16 cellular contexts compared by ENCODE assay signal in genomic region chr2:85961053-85961452, GRCh38.
A peak's percentile ranks its signal among the peaks of the same experiment; 100 is the strongest.
DNase-seq lines count a peak whose midpoint lies in the region; ATAC-seq and TF ChIP-seq lines count a peak whose summit lies in the region.
"Had no signal": no experiment of that assay in that cellular context is flagged by ENCODE, and none has a peak within 500 bp of the region (broad histone marks: within the 10 kb centered on the region; RNA-seq: fewer than 3 reads in every experiment).

No MANE protein-coding gene starts in this region.

- no peaks in the 10 kb centered on the region for H3K36me3 Mint-ChIP-seq in activated naive CD4-positive, alpha-beta T cell treated with anti-CD3 and anti-CD28 coated beads for 36 hours (ENCODE audit: low read depth)

- H3K27ac Mint-ChIP-seq in activated naive CD4-positive, alpha-beta T cell treated with anti-CD3 and anti-CD28 coated beads for 36 hours, result no peak overlapping the region
- no peak overlapping the region for H3K27ac Mint-ChIP-seq in stimulated activated naive CD8-positive, alpha-beta T cell treated with anti-CD3 and anti-CD28 coated beads, Interleukin-15, amount 100 ng/mL, for 72 hours
- H3K27ac Mint-ChIP-seq: CD4-positive, alpha-beta T cell; H9 had no signal

- H3K27ac ChIP-seq in HEK293 (ENCODE audit: extremely low read depth, low read depth, low read length), result no peak overlapping the region
- no peak overlapping the region for H3K27ac ChIP-seq in RWPE1
- H3K27ac ChIP-seq: C4-2B had no signal

- H3K4me1 Mint-ChIP-seq in activated naive CD4-positive, alpha-beta T cell treated with anti-CD3 and anti-CD28 coated beads for 36 hours (ENCODE audit: low read depth), result peaks cover 5% of the 10 kb centered on the region
- peaks cover 17% of the 10 kb centered on the region for H3K4me1 Mint-ChIP-seq in stimulated activated naive CD8-positive, alpha-beta T cell treated with anti-CD3 and anti-CD28 coated beads, Interleukin-15, amount 100 ng/mL, for 72 hours

- H3K9me3 ChIP-seq in HEK293 (ENCODE audit: control insufficient read depth, insufficient read depth, low read depth, low read length), result no peaks in the 10 kb centered on the region
- H3K9me3 ChIP-seq: BE2C had no signal

- POLR2A ChIA-PET in HEK293 (lab: Yijun Ruan, JAX), result interaction anchor here (0.6 kb wide), 1 partner anchor 18 kb away, joined by 3 read pairs; no protein-coding TSS in a partner anchor
- POLR2A ChIA-PET in RWPE1 (lab: Yijun Ruan, JAX; ENCODE audit: low non-redundant PET), result no interaction called here

- no peak for ATAC-seq in stimulated activated naive CD8-positive, alpha-beta T cell treated with anti-CD3 and anti-CD28 coated beads, Interleukin-15, amount 100 ng/mL, for 72 hours
- ATAC-seq: GM12878 had no signal

- CTCF ChIA-PET in activated naive CD4-positive, alpha-beta T cell treated with anti-CD3 and anti-CD28 coated beads for 36 hours (lab: Charles Lee), result no interaction called here
- CTCF ChIA-PET in HEK293 (lab: Yijun Ruan, JAX), result interaction anchor here (0.6 to 1.2 kb wide), 3 partner anchors 22 to 118 kb away, joined by 3 to 4 read pairs (median 3); partner anchors contain the start of gene ST3GAL5
- CTCF ChIA-PET in RWPE1 (lab: Yijun Ruan, JAX), result no interaction called here

- H3K4me3 ChIP-seq in HEK293 (ENCODE audit: low read depth, low read length), result no peak overlapping the region
- H3K4me3 ChIP-seq: GM12878 had no signal

- peak; percentile 12 for DNase-seq in activated naive CD4-positive, alpha-beta T cell treated with anti-CD3 and anti-CD28 coated beads for 36 hours
- no peak for DNase-seq in activated naive CD4-positive, alpha-beta T cell treated with anti-CD3 and anti-CD28 coated beads, Interleukin-2, amount 50 U/mL, for 16 hours
- DNase-seq in islet precursor cell (peak; percentile 39), NCI-H1694 treated with DMSO at 0.1 percent for 48 hours (lab: John Stamatoyannopoulos, UW) (no peak), RWPE1 (ENCODE audit: low spot score) (no peak)
- no peak for DNase-seq in stimulated activated naive CD8-positive, alpha-beta T cell treated with anti-CD3 and anti-CD28 coated beads, Interleukin-15, amount 100 ng/mL, for 72 hours
- DNase-seq: BE2C; Caco-2; CD4-positive, alpha-beta T cell; DMS153; DND-41; EL; H9 had no signal

- peaks cover 6% of the 10 kb centered on the region for H3K9me3 Mint-ChIP-seq in activated naive CD4-positive, alpha-beta T cell treated with anti-CD3 and anti-CD28 coated beads for 36 hours
- H3K9me3 Mint-ChIP-seq in stimulated activated naive CD8-positive, alpha-beta T cell treated with anti-CD3 and anti-CD28 coated beads, Interleukin-15, amount 100 ng/mL, for 72 hours, result peaks cover 5 to 10% of the 10 kb centered on the region in 2 donors
- H3K9me3 Mint-ChIP-seq: CD4-positive, alpha-beta T cell had no signal

- TF ChIP-seq CTCF in HEK293 (tag by site-specific recombination; IDR thresholded peaks at IDR 0.05) (no peak), RWPE1 (conservative IDR thresholded peaks at IDR 0.05; ENCODE audit: low read depth) (no peak)

- intact Hi-C loops in activated naive CD4-positive, alpha-beta T cell treated with anti-CD3 and anti-CD28 coated beads for 36 hours (cut with micrococcal nuclease), result no loop called here

- no peaks in the 10 kb centered on the region for H3K36me3 ChIP-seq in HEK293 (ENCODE audit: control insufficient read depth in 2 of 2, insufficient read depth in 1 of 2, low read length in 2 of 2)
- H3K36me3 ChIP-seq: BE2C had no signal

- no peak overlapping the region for H3K4me3 Mint-ChIP-seq in activated naive CD4-positive, alpha-beta T cell treated with anti-CD3 and anti-CD28 coated beads for 36 hours
- H3K4me3 Mint-ChIP-seq in stimulated activated naive CD8-positive, alpha-beta T cell treated with anti-CD3 and anti-CD28 coated beads, Interleukin-15, amount 100 ng/mL, for 72 hours, result no peak overlapping the region
- H3K4me3 Mint-ChIP-seq: CD4-positive, alpha-beta T cell; H9 had no signal

- H3K4me1 ChIP-seq in HEK293 (ENCODE audit: control insufficient read depth, insufficient read depth, low read length), result no peaks in the 10 kb centered on the region
- H3K4me1 ChIP-seq: BE2C, Caco-2 had no signal

- H3K27me3 Mint-ChIP-seq in activated naive CD4-positive, alpha-beta T cell treated with anti-CD3 and anti-CD28 coated beads for 36 hours (ENCODE audit: low read depth), result no peaks in the 10 kb centered on the region
- no peaks in the 10 kb centered on the region for H3K27me3 Mint-ChIP-seq in stimulated activated naive CD8-positive, alpha-beta T cell treated with anti-CD3 and anti-CD28 coated beads, Interleukin-15, amount 100 ng/mL, for 72 hours
- H3K27me3 Mint-ChIP-seq: CD4-positive, alpha-beta T cell had no signal

TF ChIP-seq in HEK293, 187 proteins besides CTCF, POLR2A, EP300 and RAD21:
- TF ChIP-seq SETDB1 (IDR thresholded peaks at IDR 0.05; ENCODE audit: insufficient read length, low read length), result peak; percentile 48
- no peak for TF ChIP-seq SCRT2 (tag by site-specific recombination; IDR thresholded peaks at IDR 0.05)

Comparison
In these comparisons a context has a peak if more than half of its experiments do, and no peak if none do; other contexts are left out.
1. DNase-seq: peak in activated naive CD4-positive, alpha-beta T cell treated with anti-CD3 and anti-CD28 coated beads for 36 hours (single experiment) and islet precursor cell (single experiment); none in activated naive CD4-positive, alpha-beta T cell treated with anti-CD3 and anti-CD28 coated beads, Interleukin-2, amount 50 U/mL, for 16 hours (single experiment), stimulated activated naive CD8-positive, alpha-beta T cell treated with anti-CD3 and anti-CD28 coated beads, Interleukin-15, amount 100 ng/mL, for 72 hours (0 of 2), NCI-H1694 treated with DMSO at 0.1 percent for 48 hours (single experiment) and RWPE1 (single experiment).